ENCODE assay signal across 8 cellular contexts in genomic region chr19:507286-508203, GRCh38. TPM values are rescaled to one million over a fixed set of nuclear protein-coding genes. Genes with fewer than 3 reads are reported as not detected.
DNase-seq lines count a peak whose midpoint lies in the region; ATAC-seq and TF ChIP-seq lines count a peak whose summit lies in the region.

TSS of gene TPGS1 (plus strand) at chr19:507497. CDS start at chr19:507507, 10 bp downstream.

- H3K9ac ChIP-seq in Karpas-422 (ENCODE audit: low read length) (peak within 1 kb of the TSS; percentile 91), SK-N-MC (ENCODE audit: insufficient read length) (peak within 1 kb of the TSS; percentile 96)

- peak within 1 kb of the TSS; percentile 79 for H3K27ac ChIP-seq in Karpas-422 (ENCODE audit: low read length)
- peak within 1 kb of the TSS; percentile 98 for H3K27ac ChIP-seq in SK-N-MC
- H3K27ac ChIP-seq in osteoblast (ENCODE audit: low read depth, low read length), result peak within 1 kb of the TSS; percentile 97
- H3K27ac ChIP-seq in thoracic aorta, result peak within 1 kb of the TSS; percentile 96

- H3K4me2 ChIP-seq in Karpas-422 (ENCODE audit: low read depth, low read length, poor library complexity, severe bottlenecking), result peak within 1 kb of the TSS; percentile 91
- peak within 1 kb of the TSS; percentile 98 for H3K4me2 ChIP-seq in osteoblast (ENCODE audit: insufficient read depth, low read length)

- no peaks in the 10 kb centered on the region for H3K9me2 ChIP-seq in Karpas-422 (replicated peaks; ENCODE audit: insufficient read depth, low read length)

- H3K4me3 ChIP-seq in Karpas-422 (ENCODE audit: low read length) (peak within 1 kb of the TSS; percentile 97), SK-N-MC (peak within 1 kb of the TSS; percentile 98), osteoblast (ENCODE audit: insufficient read depth, low read length) (peak within 1 kb of the TSS; percentile 99), thoracic aorta (peak within 1 kb of the TSS; percentile 96)

- H3K36me3 ChIP-seq in Karpas-422 (ENCODE audit: insufficient read depth, low read length), result peaks cover 4% of the 10 kb centered on the region; the same call in 1 of the 2 replicates
- H3K36me3 ChIP-seq in SK-N-MC (ENCODE audit: insufficient read depth, low read length), result no peaks in the 10 kb centered on the region; the same call in 1 of the 2 replicates
- no peaks in the 10 kb centered on the region for H3K36me3 ChIP-seq in osteoblast (ENCODE audit: insufficient read depth, low read length)
- no peaks in the 10 kb centered on the region for H3K36me3 ChIP-seq in thoracic aorta

- DNase-seq in ELR (ENCODE audit: low read depth) (peak; percentile 84), Karpas-422 (peak; percentile 94), SK-N-MC (ENCODE audit: low read depth, low spot score) (peak; percentile 100), glomerular endothelial cell (ENCODE audit: extremely low read depth, low read depth, low spot score) (no peak), osteoblast (ENCODE audit: insufficient read length, low spot score, missing footprints) (peak; percentile 99), thoracic aorta (ENCODE audit: low spot score) (no peak)
- peak; percentile 87 for DNase-seq in activated naive CD4-positive, alpha-beta T cell treated with anti-CD3 and anti-CD28 coated beads, Interleukin-2, amount 50 U/mL, for 16 hours

- H3K4me1 ChIP-seq in Karpas-422 (ENCODE audit: low read length) (peaks cover 24% of the 10 kb centered on the region), osteoblast (ENCODE audit: insufficient read depth, low read length) (peaks cover 13% of the 10 kb centered on the region), thoracic aorta (ENCODE audit: control insufficient read depth in 1 of 2, low read depth in 2 of 2) (peaks cover 10 to 18% of the 10 kb centered on the region in 2 donors)

- H2AFZ ChIP-seq in Karpas-422 (ENCODE audit: low read length) (peak within 1 kb of the TSS; percentile 100), osteoblast (ENCODE audit: low read length) (peak within 1 kb of the TSS; percentile 90)

- peak; percentile 54 for ATAC-seq in GM21786 (IDR thresholded peaks at IDR 0.05; ENCODE audit: unreplicated experiment)
- no peak for ATAC-seq in thoracic aorta (ENCODE audit: insufficient number of reproducible peaks, low FRiP score, low read depth)

- TF ChIP-seq CTCF in osteoblast (IDR thresholded peaks at IDR 0.05; ENCODE audit: extremely low read depth, low read depth, low read length) (no peak), thoracic aorta (IDR thresholded peaks at IDR 0.05) (no peak)

- H3K27me3 ChIP-seq in Karpas-422 (ENCODE audit: low read length) (no peaks in the 10 kb centered on the region), osteoblast (ENCODE audit: insufficient read depth, low read length) (no peaks in the 10 kb centered on the region), thoracic aorta (replicated peaks; ENCODE audit: insufficient read depth) (no peaks in the 10 kb centered on the region)

- H3K9me3 ChIP-seq in Karpas-422 (ENCODE audit: low read length) (no peaks in the 10 kb centered on the region), SK-N-MC (ENCODE audit: low read depth, low read length) (no peaks in the 10 kb centered on the region), osteoblast (ENCODE audit: low read depth, low read length) (no peaks in the 10 kb centered on the region), thoracic aorta (no peaks in the 10 kb centered on the region)

- H4K20me1 ChIP-seq in Karpas-422 (ENCODE audit: insufficient read depth, low read depth, low read length) (no peaks in the 10 kb centered on the region), osteoblast (ENCODE audit: insufficient read depth, low read length) (peaks cover 5% of the 10 kb centered on the region)

- peaks cover 17% of the 10 kb centered on the region for H3K79me2 ChIP-seq in Karpas-422 (ENCODE audit: low read length)
- peaks cover 16% of the 10 kb centered on the region for H3K79me2 ChIP-seq in osteoblast (ENCODE audit: insufficient read depth, low read length)

RNA-seq across cellular contexts. Expression of gene TPGS1, which starts in this region (rescaled TPM):
- 13.8 and 46.6 TPM in 2 replicates for total RNA-seq in Karpas-422 (2014; rRNA removed; shearing (Covaris generic); ENCODE audit: low replicate concordance)
- 72.9 and 78.5 TPM in 2 replicates for total RNA-seq in glomerular endothelial cell
- total RNA-seq in osteoblast, result 38.3 and 47.8 TPM in 2 replicates
- total RNA-seq in thoracic aorta, result 10 to 100 TPM; 34.1 to 94.1 TPM

Comparison
In these comparisons a context has a peak if more than half of its experiments do, and no peak if none do; other contexts are left out.
1. DNase-seq: peak in ELR (single experiment), Karpas-422 (single experiment), SK-N-MC (single experiment), activated naive CD4-positive, alpha-beta T cell treated with anti-CD3 and anti-CD28 coated beads, Interleukin-2, amount 50 U/mL, for 16 hours (single experiment) and osteoblast (single experiment); none in glomerular endothelial cell (single experiment) and thoracic aorta (single experiment).
2. Peak in every context shown above with its lines, with median percentiles within 50 percentile points of each other: H3K27ac ChIP-seq and H3K4me3 ChIP-seq.